1 cellular context compared by ENCODE assay signal in genomic region chr10:122560279-122560804, GRCh38.
TF ChIP-seq lines count a peak whose summit lies in the region.

Gene DMBT1, plus strand, starts transcription at chr10:122560754. Its CDS starts 17 bp downstream, at chr10:122560771.

TF ChIP-seq in HepG2, 621 proteins besides CTCF, POLR2A, EP300 and RAD21:
- TF ChIP-seq RXRA (CRISPR knock-in tag; IDR thresholded peaks at IDR 0.05) = no peak
- TF ChIP-seq KDM4B (CRISPR knock-in tag; IDR thresholded peaks at IDR 0.05) = no peak
- no peak for TF ChIP-seq ELF1 (CRISPR knock-in tag; IDR thresholded peaks at IDR 0.05)
- no peak for TF ChIP-seq SMC3 (IDR thresholded peaks at IDR 0.05; ENCODE audit: low read length)
- TF ChIP-seq SMARCC2 (IDR thresholded peaks at IDR 0.05) = no peak
- TF ChIP-seq PHB2 (IDR thresholded peaks at IDR 0.05; ENCODE audit: partially characterized antibody) = no peak
- no peak for TF ChIP-seq CENPBD1 (CRISPR knock-in tag; IDR thresholded peaks at IDR 0.05; ENCODE audit: borderline replicate concordance, low read depth)
- no peak for TF ChIP-seq ZNF136 (CRISPR knock-in tag; IDR thresholded peaks at IDR 0.05; ENCODE audit: low read depth)
- no peak for TF ChIP-seq NFE2L2 (IDR thresholded peaks at IDR 0.05; ENCODE audit: low read length)
- TF ChIP-seq MYC (CRISPR knock-in tag; IDR thresholded peaks at IDR 0.05; ENCODE audit: borderline replicate concordance) = no peak
- no peak for TF ChIP-seq TFDP2 (CRISPR knock-in tag; IDR thresholded peaks at IDR 0.05)
- no peak for TF ChIP-seq NR2C2 (CRISPR knock-in tag; IDR thresholded peaks at IDR 0.05; ENCODE audit: borderline replicate concordance)
- TF ChIP-seq ZNF431 (CRISPR knock-in tag; IDR thresholded peaks at IDR 0.05; ENCODE audit: borderline replicate concordance, low read depth) = no peak
- no peak for TF ChIP-seq ZNF766 (CRISPR knock-in tag; IDR thresholded peaks at IDR 0.05; ENCODE audit: borderline replicate concordance)
- no peak for TF ChIP-seq SNAPC4 (CRISPR knock-in tag; IDR thresholded peaks at IDR 0.05)
- no peak for TF ChIP-seq ZNF331 (CRISPR knock-in tag; IDR thresholded peaks at IDR 0.05)
- no peak for TF ChIP-seq AGO2 (optimal IDR thresholded peaks at IDR 0.05; ENCODE audit: low read depth, low read length)
- TF ChIP-seq ZNF263 (CRISPR knock-in tag; IDR thresholded peaks at IDR 0.05) = no peak
TF ChIP-seq in HepG2: peak in this region for 0.
